8 cellular contexts compared by ENCODE assay signal in genomic region chr17:45428050-45428953, GRCh38. TPM values are rescaled to one million over a fixed set of nuclear protein-coding genes. Genes with fewer than 3 reads are reported as not detected.
A peak's percentile ranks its signal among the peaks of the same experiment; 100 is the strongest.
DNase-seq lines count a peak whose midpoint lies in the region; ATAC-seq and TF ChIP-seq lines count a peak whose summit lies in the region.

No MANE protein-coding gene starts in this region.

- 13 to 15% methylated on average over 30 to 32 of the region's 36 CpGs for WGBS in testis, 2 donors

- peaks cover 25% of the 10 kb centered on the region for H3K4me1 ChIP-seq in testis

- H3K27ac ChIP-seq in C4-2B (peak overlapping the region; percentile 16; the same call in 1 of the 2 replicates), testis (no peak overlapping the region)

- ATAC-seq in GM19452 (IDR thresholded peaks at IDR 0.05; ENCODE audit: unreplicated experiment) = peak; percentile 49
- ATAC-seq in omental fat pad (ENCODE audit: low FRiP score) = peak; percentile 42

- H3K4me1 Mint-ChIP-seq in activated T-helper 2 cell treated with anti-CD3 and anti-CD28 coated beads, Interferon-gamma antibody, Interleukin-2, Interleukin-4, amounts not matched to agents 10 μg/mL and 5 μg/mL and 100 μg/mL, durations not matched to agents 14 hours and 24 hours and 36 hours (ENCODE audit: low read depth) = peaks cover 22% of the 10 kb centered on the region

- H3K27me3 Mint-ChIP-seq in activated T-helper 2 cell treated with anti-CD3 and anti-CD28 coated beads, Interferon-gamma antibody, Interleukin-2, Interleukin-4, amounts not matched to agents 10 μg/mL and 5 μg/mL and 100 μg/mL, durations not matched to agents 14 hours and 24 hours and 36 hours (ENCODE audit: low read depth) = no peaks in the 10 kb centered on the region

- H3K4me3 ChIP-seq in fibroblast of the aortic adventitia (ENCODE audit: low read depth, low read length) (no peak overlapping the region), testis (no peak overlapping the region)

- no peaks in the 10 kb centered on the region for H3K27me3 ChIP-seq in testis

- peak; percentile 51 for DNase-seq in LHCN-M2 (ENCODE audit: low read depth)
- peak; percentile 88 for DNase-seq in RPMI8226
- peak; percentile 77 for DNase-seq in activated T-helper 2 cell treated with anti-CD3 and anti-CD28 coated beads, Interferon-gamma antibody, Interleukin-2, Interleukin-4, amounts not matched to agents 10 μg/mL and 5 μg/mL and 100 μg/mL, durations not matched to agents 14 hours and 24 hours and 36 hours (ENCODE audit: low spot score)
- DNase-seq in fibroblast of the aortic adventitia (ENCODE audit: low read depth) = peak; percentile 55
- no peak for DNase-seq in omental fat pad (ENCODE audit: low spot score)
- DNase-seq in testis = peak; percentile 78

- no peak overlapping the region for H3K27ac Mint-ChIP-seq in activated T-helper 2 cell treated with anti-CD3 and anti-CD28 coated beads, Interferon-gamma antibody, Interleukin-2, Interleukin-4, amounts not matched to agents 10 μg/mL and 5 μg/mL and 100 μg/mL, durations not matched to agents 14 hours and 24 hours and 36 hours

- no peaks in the 10 kb centered on the region for H3K9me3 Mint-ChIP-seq in activated T-helper 2 cell treated with anti-CD3 and anti-CD28 coated beads, Interferon-gamma antibody, Interleukin-2, Interleukin-4, amounts not matched to agents 10 μg/mL and 5 μg/mL and 100 μg/mL, durations not matched to agents 14 hours and 24 hours and 36 hours

- intact Hi-C loops in activated T-helper 2 cell treated with anti-CD3 and anti-CD28 coated beads, Interferon-gamma antibody, Interleukin-2, Interleukin-4, amounts not matched to agents 10 μg/mL and 5 μg/mL and 100 μg/mL, durations not matched to agents 14 hours and 24 hours and 36 hours (cut with micrococcal nuclease) = no loop called here
- intact Hi-C loops in testis (cut with DNase I; ENCODE audit: low total_unique reads) = no loop called here

- no peaks in the 10 kb centered on the region for H3K36me3 ChIP-seq in testis (ENCODE audit: low read depth, missing control alignments)

- no peaks in the 10 kb centered on the region for H3K36me3 Mint-ChIP-seq in activated T-helper 2 cell treated with anti-CD3 and anti-CD28 coated beads, Interferon-gamma antibody, Interleukin-2, Interleukin-4, amounts not matched to agents 10 μg/mL and 5 μg/mL and 100 μg/mL, durations not matched to agents 14 hours and 24 hours and 36 hours (ENCODE audit: low read depth)

- no peaks in the 10 kb centered on the region for H3K9me3 ChIP-seq in testis

- peak; percentile 99 for TF ChIP-seq CTCF in C4-2B (conservative IDR thresholded peaks at IDR 0.05)
- peak; percentile 97 for TF ChIP-seq CTCF in fibroblast of the aortic adventitia (IDR thresholded peaks at IDR 0.05; ENCODE audit: insufficient read depth, low read length)
- peak in 2 of 3 donors; percentile 75 to 90 for TF ChIP-seq CTCF in omental fat pad (IDR thresholded peaks at IDR 0.05)
- TF ChIP-seq CTCF in testis (IDR thresholded peaks at IDR 0.05) = peak; percentile 93 to 100 (median 95)

- H3K4me3 Mint-ChIP-seq in activated T-helper 2 cell treated with anti-CD3 and anti-CD28 coated beads, Interferon-gamma antibody, Interleukin-2, Interleukin-4, amounts not matched to agents 10 μg/mL and 5 μg/mL and 100 μg/mL, durations not matched to agents 14 hours and 24 hours and 36 hours (ENCODE audit: low read depth) = peak overlapping the region; percentile 14

- no peak for TF ChIP-seq POLR2A in testis (IDR thresholded peaks at IDR 0.05)

RNA-seq across cellular contexts. Expression of gene ARHGAP27, which starts 4.4 kb away (rescaled TPM):
- 0.83 and 3.0 TPM in 2 replicates for total RNA-seq in LHCN-M2 (2014; rRNA removed)
- polyA plus RNA-seq in LHCN-M2 (2012) = 1.9 TPM
- 50.7 and 58.0 TPM in 2 replicates for total RNA-seq in activated T-helper 2 cell treated with anti-CD3 and anti-CD28 coated beads, Interferon-gamma antibody, Interleukin-2, Interleukin-4, amounts not matched to agents 10 μg/mL and 5 μg/mL and 100 μg/mL, durations not matched to agents 14 hours and 24 hours and 36 hours
- total RNA-seq in fibroblast of the aortic adventitia (ENCODE audit: low replicate concordance) = 2.3 and 5.2 TPM in 2 replicates
- 10 to 100 TPM; 13.4 to 52.5 (median 23.7) TPM for total RNA-seq in omental fat pad
- total RNA-seq in testis = 10 to 100 TPM; 21.4 to 22.8 TPM
- polyA plus RNA-seq in testis (ENCODE audit: insufficient read depth, low read depth, low replicate concordance) = 17.7 TPM
